1 cellular context compared by ENCODE assay signal in genomic region chr3:124774305-124774673, GRCh38.
TF ChIP-seq lines count a peak whose summit lies in the region.

No MANE protein-coding gene starts in this region.

TF ChIP-seq in H1, 55 proteins besides CTCF, POLR2A, EP300 and RAD21 (continued from another document):
- TF ChIP-seq SP1 (IDR thresholded peaks at IDR 0.05; ENCODE audit: low read depth, low read length) (peak; percentile 71), CHD7 (IDR thresholded peaks at IDR 0.05; ENCODE audit: insufficient replicate concordance, low read length) (no peak), ATF2 (IDR thresholded peaks at IDR 0.05; ENCODE audit: low read length) (no peak), GTF2F1 (IDR thresholded peaks at IDR 0.05; ENCODE audit: borderline replicate concordance, low read depth, low read length) (no peak), MAX (IDR thresholded peaks at IDR 0.05) (no peak), SP4 (IDR thresholded peaks at IDR 0.05; ENCODE audit: low read length) (no peak), ASH2L (IDR thresholded peaks at IDR 0.05; ENCODE audit: low read length) (no peak), RXRA (IDR thresholded peaks at IDR 0.05; ENCODE audit: insufficient read depth, low read depth, low read length) (no peak), RFX5 (IDR thresholded peaks at IDR 0.05; ENCODE audit: borderline replicate concordance, low read depth, low read length) (no peak), ZNF274 (IDR thresholded peaks at IDR 0.05; ENCODE audit: borderline replicate concordance, extremely low read depth, low read length) (no peak), CREB1 (IDR thresholded peaks at IDR 0.05) (no peak), CTBP2 (IDR thresholded peaks at IDR 0.05; ENCODE audit: borderline replicate concordance, insufficient read depth, insufficient read length, low read length) (peak; percentile 98), FOSL1 (IDR thresholded peaks at IDR 0.05; ENCODE audit: insufficient read depth, low read depth, low read length) (no peak), CBX5 (IDR thresholded peaks at IDR 0.05; ENCODE audit: low read depth, low read length) (no peak), SIX5 (IDR thresholded peaks at IDR 0.05; ENCODE audit: low read depth, low read length) (no peak), SAP30 (IDR thresholded peaks at IDR 0.05; ENCODE audit: insufficient read depth, insufficient replicate concordance, low read length) (no peak), SUZ12 (IDR thresholded peaks at IDR 0.05; ENCODE audit: low read length) (no peak), ATF3 (IDR thresholded peaks at IDR 0.05; ENCODE audit: insufficient read depth, low read depth, low read length) (no peak), CHD2 (IDR thresholded peaks at IDR 0.05; ENCODE audit: low read length) (no peak), YY1 (IDR thresholded peaks at IDR 0.05; ENCODE audit: low read depth, low read length) (peak; percentile 87), SP2 (IDR thresholded peaks at IDR 0.05; ENCODE audit: low read length) (no peak), TEAD4 (IDR thresholded peaks at IDR 0.05; ENCODE audit: low read depth, low read length) (peak; percentile 100), GABPA (IDR thresholded peaks at IDR 0.05; ENCODE audit: borderline replicate concordance, insufficient read depth, low read length) (0 out of 2 replicates have a peak, but pooled peaks have one; percentile 16), POLR2AphosphoS5 (IDR thresholded peaks at IDR 0.05; ENCODE audit: low read depth, low read length) (no peak), KDM4A (IDR thresholded peaks at IDR 0.05; ENCODE audit: low read depth, low read length, severe bottlenecking) (no peak), BRCA1 (IDR thresholded peaks at IDR 0.05; ENCODE audit: low read depth, low read length) (no peak), EGR1 (IDR thresholded peaks at IDR 0.05; ENCODE audit: borderline replicate concordance, low read depth, low read length) (no peak), BACH1 (IDR thresholded peaks at IDR 0.05; ENCODE audit: low read length) (no peak), TAF1 (IDR thresholded peaks at IDR 0.05; ENCODE audit: low read depth, low read length) (0 out of 2 replicates have a peak, but pooled peaks have one; percentile 35), CEBPB (IDR thresholded peaks at IDR 0.05; ENCODE audit: low read depth, low read length) (no peak), E2F6 (IDR thresholded peaks at IDR 0.05) (no peak), PHF8 (conservative IDR thresholded peaks at IDR 0.05; ENCODE audit: low read depth, low read length) (no peak), EZH2 (IDR thresholded peaks at IDR 0.05; ENCODE audit: low read depth, low read length, severe bottlenecking) (no peak), SRF (IDR thresholded peaks at IDR 0.05; ENCODE audit: low read depth, low read length) (no peak), BCL11A (IDR thresholded peaks at IDR 0.05; ENCODE audit: low read depth in 2 of 2, low read length in 2 of 2) (peak in 1 of 2 experiments; percentile 27), KDM1A (IDR thresholded peaks at IDR 0.05; ENCODE audit: borderline replicate concordance, low read length) (peak; percentile 73; the same call in 1 of the 2 replicates), MAFK (IDR thresholded peaks at IDR 0.05; ENCODE audit: low read depth, low read length) (no peak), HDAC2 (IDR thresholded peaks at IDR 0.05; ENCODE audit: borderline replicate concordance in 1 of 2, low read depth in 2 of 2, low read length in 2 of 2) (no peak), SIRT6 (IDR thresholded peaks at IDR 0.05; ENCODE audit: low read length) (no peak), CHD1 (IDR thresholded peaks at IDR 0.05; ENCODE audit: low read depth, low read length) (no peak), TAF7 (optimal IDR thresholded peaks at IDR 0.05; ENCODE audit: borderline replicate concordance, low read depth, low read length) (no peak)
TF ChIP-seq in H1: peak in this region for 8.
